Comparison of ENCODE assay signal across 28 cellular contexts in the genomic region with DNA sequence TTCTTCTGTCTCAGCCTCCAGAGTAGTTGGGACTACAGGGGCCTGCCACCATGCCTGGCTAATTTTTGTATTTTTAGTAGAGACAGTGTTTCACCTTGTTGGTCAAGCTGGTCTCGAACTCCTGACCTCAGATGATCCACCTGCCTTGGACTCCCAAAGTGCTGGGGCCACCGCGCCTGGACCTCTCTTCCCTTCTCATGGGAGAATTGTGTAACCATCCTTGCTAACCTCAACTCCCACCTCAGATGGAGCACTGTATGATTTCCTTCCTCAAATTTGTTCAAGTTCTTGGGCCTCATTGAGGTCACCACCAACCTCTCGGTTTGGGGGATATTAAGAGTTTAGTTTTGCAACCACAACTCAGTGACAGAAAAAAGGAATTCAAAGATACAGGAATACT. TPM values are rescaled to one million over a fixed set of nuclear protein-coding genes. Genes with fewer than 3 reads are reported as not detected.
DNase-seq lines count a peak whose midpoint lies in the region; ATAC-seq and TF ChIP-seq lines count a peak whose summit lies in the region.
"Had no signal": no experiment of that assay in that cellular context is flagged by ENCODE, and none has a peak within 500 bp of the region (broad histone marks: within the 10 kb centered on the region; RNA-seq: fewer than 3 reads in every experiment).

No MANE protein-coding gene starts in this region.

- no peak overlapping the region for H2AK5ac ChIP-seq in mesendoderm (ENCODE audit: low read length)

- H3K23ac ChIP-seq in mesendoderm (ENCODE audit: low read length): no peak overlapping the region

- H2BK120ac ChIP-seq in mesendoderm (ENCODE audit: low read depth, low read length): no peak overlapping the region

- peak; percentile 34 for ATAC-seq in mucosa of descending colon
- ATAC-seq in GM18907 (IDR thresholded peaks at IDR 0.05; ENCODE audit: unreplicated experiment): no peak
- ATAC-seq in HG02623 (IDR thresholded peaks at IDR 0.05; ENCODE audit: unreplicated experiment): no peak
- ATAC-seq: psoas muscle; SK-N-SH treated with all-trans-retinoic acid at 6 μM for 48 hours; stimulated activated naive B cell treated with anti-CD40 and anti-IgM and Interleukin-4, amounts not matched to agents 10 μg/mL and 1 μg/mL and 100 μg/mL, for 72 hours had no signal

- H3K4me1 ChIP-seq in BLaER1 treated with 17β-estradiol and CSF1 and Interleukin-3, amounts not matched to agents 10 nM and 100 nM: peaks cover 55 to 95% (median 78%) of the 10 kb centered on the region in 10 experiments
- no peaks in the 10 kb centered on the region for H3K4me1 ChIP-seq in mucosa of descending colon (ENCODE audit: low read depth)
- H3K4me1 ChIP-seq in mesendoderm (ENCODE audit: control insufficient read depth, low read depth, low read length): no peaks in the 10 kb centered on the region
- H3K4me1 ChIP-seq: psoas muscle had no signal

- WGBS in mesendoderm (ENCODE audit: extremely low coverage, insufficient coverage, low lambda C conversion rate): no CpG with 5 or more reads among the region's 4 CpGs

- peak overlapping the region in 6 of 11 experiments; percentile 3 to 53 (median 26); a peak in 7 of 22 replicates for H3K9ac ChIP-seq in BLaER1 treated with 17β-estradiol and CSF1 and Interleukin-3, amounts not matched to agents 10 nM and 100 nM
- no peak overlapping the region for H3K9ac ChIP-seq in mesendoderm (ENCODE audit: low read length)

- TF ChIP-seq CTCF in mucosa of descending colon (IDR thresholded peaks at IDR 0.05): no peak

- no peaks in the 10 kb centered on the region for H4K20me1 ChIP-seq in BLaER1 treated with 17β-estradiol and CSF1 and Interleukin-3, amounts not matched to agents 10 nM and 100 nM

- H3K36me3 ChIP-seq in BLaER1 treated with 17β-estradiol and CSF1 and Interleukin-3, amounts not matched to agents 10 nM and 100 nM: peaks cover 0 to 16% (median 0%) of the 10 kb centered on the region in 11 experiments; a peak in 7 of 22 replicates
- no peaks in the 10 kb centered on the region for H3K36me3 ChIP-seq in mucosa of descending colon (ENCODE audit: low read depth)
- no peaks in the 10 kb centered on the region for H3K36me3 ChIP-seq in mesendoderm (ENCODE audit: control insufficient read depth, insufficient read depth, low read length)

- H3K4me2 ChIP-seq in BLaER1 treated with 17β-estradiol and CSF1 and Interleukin-3, amounts not matched to agents 10 nM and 100 nM: peak overlapping the region; percentile 18 to 96 (median 74)
- H3K4me2 ChIP-seq in mesendoderm (ENCODE audit: low read length): no peak overlapping the region

- no peak overlapping the region for H4K8ac ChIP-seq in mesendoderm (ENCODE audit: low read depth, low read length)

- no peaks in the 10 kb centered on the region for H3K27me3 ChIP-seq in BLaER1 treated with 17β-estradiol and CSF1 and Interleukin-3, amounts not matched to agents 10 nM and 100 nM
- no peaks in the 10 kb centered on the region for H3K27me3 ChIP-seq in mesendoderm (ENCODE audit: insufficient read depth, low read length, poor library complexity)

- no peak overlapping the region for H3K4ac ChIP-seq in mesendoderm (ENCODE audit: low read depth, low read length)

- no peak overlapping the region for H2BK5ac ChIP-seq in mesendoderm (ENCODE audit: low read length)

- peak overlapping the region in 2 of 10 experiments; percentile 11 to 14; a peak in 1 of 20 replicates for H3K4me3 ChIP-seq in BLaER1 treated with 17β-estradiol and CSF1 and Interleukin-3, amounts not matched to agents 10 nM and 100 nM
- H3K4me3 ChIP-seq in mucosa of descending colon (no peak overlapping the region), mesendoderm (ENCODE audit: low read length) (no peak overlapping the region)
- H3K4me3 ChIP-seq: psoas muscle, skin epidermis had no signal

- no peak overlapping the region for H3K18ac ChIP-seq in mesendoderm (ENCODE audit: low read length)

- DNase-seq in KG1 (lab: John Stamatoyannopoulos, UW): peak; percentile 29
- DNase-seq in SKM-1 treated with dmso at 0.1 percent for 144 hours (lab: John Stamatoyannopoulos, UW; ENCODE audit: unreplicated experiment): peak; percentile 69
- no peak for DNase-seq in mucosa of descending colon
- DNase-seq in glomerular visceral epithelial cell (ENCODE audit: extremely low spot score): no peak
- no peak for DNase-seq in mesendoderm
- DNase-seq: activated B cell treated with CpG ODN at 0.5 μM for 24 hours; activated CD4-positive, alpha-beta T cell treated with anti-CD3 and anti-CD28 coated beads, Interleukin-2, amount 50 U/mL, for 48 hours; activated CD8-positive, alpha-beta memory T cell treated with anti-CD3 and anti-CD28 coated beads, Interleukin-2, amount 50 U/mL, for 48 hours; amygdala; CD8-positive, alpha-beta memory T cell; cortex of kidney; DMS79; Karpas-422; NCI-H2081 treated with DMSO at 0.1 percent for 48 hours; psoas muscle; stimulated activated naive B cell treated with anti-CD40 and anti-IgM and Interleukin-4, amounts not matched to agents 10 μg/mL and 1 μg/mL and 100 μg/mL, for 72 hours; T-helper 9 cell had no signal

- no peak overlapping the region for H2BK15ac ChIP-seq in mesendoderm (replicated peaks; ENCODE audit: low read depth)

- H4K5ac ChIP-seq in mesendoderm (ENCODE audit: low read length): no peak overlapping the region

- H3K56ac ChIP-seq in mesendoderm (ENCODE audit: low read length): no peak overlapping the region

- H3K79me1 ChIP-seq in mesendoderm (ENCODE audit: low read length): no peaks in the 10 kb centered on the region

- peaks cover 0 to 14% (median 0%) of the 10 kb centered on the region in 11 experiments; a peak in 2 of 22 replicates for H3K9me3 ChIP-seq in BLaER1 treated with 17β-estradiol and CSF1 and Interleukin-3, amounts not matched to agents 10 nM and 100 nM (replicated peaks in 1 of 11)
- H3K9me3 ChIP-seq in mucosa of descending colon: no peaks in the 10 kb centered on the region
- H3K9me3 ChIP-seq: psoas muscle had no signal

- H3K27ac ChIP-seq in BLaER1 treated with 17β-estradiol and CSF1 and Interleukin-3, amounts not matched to agents 10 nM and 100 nM: peak overlapping the region; percentile 1 to 72 (median 64); a peak in 19 of 22 replicates
- no peak overlapping the region for H3K27ac ChIP-seq in mesendoderm (ENCODE audit: low read depth, low read length)
- H3K27ac ChIP-seq: psoas muscle, skin epidermis had no signal

- no peaks in the 10 kb centered on the region for H3K79me2 ChIP-seq in mesendoderm (ENCODE audit: control insufficient read depth, insufficient read depth, low read length)

- intact Hi-C loops in mucosa of descending colon (cut with DNase I, micrococcal nuclease): no loop called here

RNA-seq across cellular contexts. Expression of a gene that starts 10.7 kb away (rescaled TPM):
- total RNA-seq in mucosa of descending colon: 1 to 10 TPM in 2 of 3 donors, under 1 TPM in 1; 0.72 to 4.7 (median 1.8) TPM
- not detected for polyA plus RNA-seq in mesendoderm (2013, experiment 1 of 2)
- polyA plus RNA-seq in mesendoderm (2013, experiment 2 of 2): not detected
- total RNA-seq: bronchial epithelial cell; CD8-positive, alpha-beta memory T cell; HT1080; NCI-H460; neural crest cell; RPMI7951; temporal lobe had no signal
- polyA plus RNA-seq: CD8-positive, alpha-beta memory T cell had no signal

RNA-seq across cellular contexts. Expression of a gene that starts 21.3 kb away (rescaled TPM):
- total RNA-seq in mucosa of descending colon: 1 to 10 TPM; 1.2 to 9.6 (median 4.7) TPM
- polyA plus RNA-seq in mesendoderm (2013, experiment 1 of 2): not detected
- not detected for polyA plus RNA-seq in mesendoderm (2013, experiment 2 of 2)
- total RNA-seq: bronchial epithelial cell, HT1080, NCI-H460, neural crest cell, RPMI7951 had no signal
- polyA plus RNA-seq: CD8-positive, alpha-beta memory T cell had no signal

RNA-seq across cellular contexts. Expression of a gene that starts 36.7 kb away (rescaled TPM):
- total RNA-seq in mucosa of descending colon: not detected
- polyA plus RNA-seq in mesendoderm (2013, experiment 1 of 2): not detected
- not detected for polyA plus RNA-seq in mesendoderm (2013, experiment 2 of 2)
- total RNA-seq: bronchial epithelial cell; CD8-positive, alpha-beta memory T cell; HT1080; NCI-H460; neural crest cell; RPMI7951; temporal lobe had no signal
- polyA plus RNA-seq: CD8-positive, alpha-beta memory T cell; psoas muscle had no signal

RNA-seq across cellular contexts. Expression of a gene that starts 45.2 kb away (rescaled TPM):
- total RNA-seq in mucosa of descending colon: 10 to 100 TPM in 2 of 3 donors, 1 to 10 TPM in 1; 5.4 to 17.5 (median 12.2) TPM
- 0.03 TPM for polyA plus RNA-seq in mesendoderm (2013, experiment 1 of 2)
- polyA plus RNA-seq in mesendoderm (2013, experiment 2 of 2): 0.06 TPM
- total RNA-seq: bronchial epithelial cell, HT1080, NCI-H460, neural crest cell, RPMI7951 had no signal
- polyA plus RNA-seq: CD8-positive, alpha-beta memory T cell had no signal

RNA-seq across cellular contexts. Expression of a gene that starts 59.7 kb away (rescaled TPM):
- 1 to 10 TPM in 2 of 3 donors, not detected in 1; 2.4 to 3.5 TPM for total RNA-seq in mucosa of descending colon
- polyA plus RNA-seq in mesendoderm (2013, experiment 1 of 2): not detected
- polyA plus RNA-seq in mesendoderm (2013, experiment 2 of 2): not detected
- total RNA-seq: activated B cell treated with CpG ODN at 0.5 μM for 24 hours, bronchial epithelial cell, HT1080, NCI-H460, neural crest cell, RPMI7951 had no signal

Comparison
In these comparisons a context has a peak if more than half of its experiments do, and no peak if none do; other contexts are left out.
1. DNase-seq: peak in KG1 (single experiment) and SKM-1 treated with dmso at 0.1 percent for 144 hours (single experiment); none in mucosa of descending colon (0 of 3), glomerular visceral epithelial cell (single experiment) and mesendoderm (single experiment).